ENCODE assay signal across 12 cellular contexts in the genomic region with DNA sequence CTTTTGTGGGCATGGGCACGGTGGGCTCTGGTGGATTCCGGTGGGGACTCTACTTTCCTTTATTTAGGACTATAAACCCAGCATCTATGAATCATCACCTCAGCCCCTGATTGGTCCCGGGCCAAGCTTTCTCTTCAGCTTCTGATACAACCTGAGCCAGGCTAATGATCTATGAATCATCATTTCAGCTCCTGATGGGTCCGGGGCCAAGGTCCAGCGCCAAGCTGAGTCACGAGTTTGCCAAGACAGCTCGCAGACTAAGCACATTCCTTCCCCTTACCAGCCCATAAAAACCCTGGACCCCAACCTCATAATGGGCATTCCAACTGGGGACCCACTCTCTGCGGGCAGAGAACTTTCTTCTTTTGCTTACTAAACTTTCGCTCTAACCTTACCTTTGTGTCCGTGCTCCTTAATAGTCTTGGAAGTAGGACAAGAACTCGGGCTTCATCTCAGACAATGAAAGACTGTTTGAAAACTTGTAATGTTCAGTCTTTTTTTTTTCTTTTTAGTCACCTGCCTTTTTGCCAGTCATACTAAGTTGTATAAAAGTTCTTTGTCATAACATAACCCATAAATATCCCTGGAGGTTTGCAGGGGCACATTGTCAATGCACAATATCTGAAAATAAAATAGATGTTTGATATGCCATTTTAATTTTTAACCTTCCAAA.
DNase-seq lines count a peak whose midpoint lies in the region; ATAC-seq, FAIRE-seq and TF ChIP-seq lines count a peak whose summit lies in the region.
"Had no signal": no experiment of that assay in that cellular context is flagged by ENCODE, and none has a peak within 500 bp of the region (broad histone marks: within the 10 kb centered on the region; RNA-seq: fewer than 3 reads in every experiment).

No MANE protein-coding gene starts in this region.

- peak; percentile 66 to 95 for DNase-seq in A549 (ENCODE audit: low read depth in 1 of 2, low spot score in 1 of 2)
- DNase-seq in HT1080 (ENCODE audit: low read depth): peak; percentile 94
- DNase-seq in amniotic stem cell (lab: John Stamatoyannopoulos, UW): peak; percentile 28
- DNase-seq in kidney: no peak
- DNase-seq in stimulated activated naive CD4-positive, alpha-beta T cell treated with Interleukin-2 at 50 U/mL for 16 hours (lab: John Stamatoyannopoulos, UW): no peak
- no peak for DNase-seq in activated CD4-positive, CD25-positive, alpha-beta regulatory T cell treated with anti-CD3 and anti-CD28 coated beads, Interleukin-2, amount 50 U/mL, for 72 hours
- no peak for DNase-seq in activated effector memory CD4-positive, alpha-beta T cell treated with Interleukin-2 at 50 U/mL for 16 hours
- DNase-seq in mesendoderm: no peak
- DNase-seq: activated CD4-positive, alpha-beta T cell treated with anti-CD3 and anti-CD28 coated beads, Interleukin-2, amount 50 U/mL, for 48 hours; amygdala; NCI-H1048; upper lobe of left lung had no signal

- ATAC-seq in A549: peak; percentile 97 to 98

- H2BK120ac ChIP-seq in mesendoderm (ENCODE audit: low read depth, low read length): no peak overlapping the region

- H3K9ac ChIP-seq in kidney (ENCODE audit: low read length in 2 of 2): no peak overlapping the region
- no peak overlapping the region for H3K9ac ChIP-seq in mesendoderm (ENCODE audit: low read length)

- peaks cover 48% of the 10 kb centered on the region for H3K4me1 ChIP-seq in A549
- no peaks in the 10 kb centered on the region for H3K4me1 ChIP-seq in kidney (ENCODE audit: control insufficient read depth in 1 of 2, insufficient read depth in 1 of 2, low read depth in 1 of 2, low read length in 2 of 2)
- no peaks in the 10 kb centered on the region for H3K4me1 ChIP-seq in mesendoderm (ENCODE audit: control insufficient read depth, low read depth, low read length)
- H3K4me1 ChIP-seq: upper lobe of left lung had no signal

- H3K4me2 ChIP-seq in A549 (peak overlapping the region; percentile 69), mesendoderm (ENCODE audit: low read length) (no peak overlapping the region)

- no peak overlapping the region for H3K18ac ChIP-seq in mesendoderm (ENCODE audit: low read length)

- no peak overlapping the region for H2BK5ac ChIP-seq in mesendoderm (ENCODE audit: low read length)

- TF ChIP-seq EP300 in A549 (IDR thresholded peaks at IDR 0.05): peak in 1 of 2 experiments; percentile 47; a peak in 2 of 5 replicates

- no peak overlapping the region for H4K8ac ChIP-seq in mesendoderm (ENCODE audit: low read depth, low read length)

- H3K79me1 ChIP-seq in mesendoderm (ENCODE audit: low read length): no peaks in the 10 kb centered on the region

- H3K79me2 ChIP-seq in mesendoderm (ENCODE audit: control insufficient read depth, insufficient read depth, low read length): no peaks in the 10 kb centered on the region

- no peaks in the 10 kb centered on the region for H3K9me3 ChIP-seq in A549
- no peaks in the 10 kb centered on the region for H3K9me3 ChIP-seq in kidney (ENCODE audit: control insufficient read depth in 1 of 2, low read length in 2 of 2)
- H3K9me3 ChIP-seq: upper lobe of left lung had no signal

- 1% methylated on average over 10 of the region's 11 CpGs for WGBS in A549 (ENCODE audit: missing lambda C conversion rate)
- no CpG with 5 or more reads among the region's 11 CpGs for WGBS in mesendoderm (ENCODE audit: extremely low coverage, insufficient coverage, low lambda C conversion rate)

- intact Hi-C loops in kidney (cut with DNase I): no loop called here

- no peak overlapping the region for H3K56ac ChIP-seq in mesendoderm (ENCODE audit: low read length)

- POLR2A ChIA-PET in A549 (lab: Yijun Ruan, JAX): interaction anchor here (1.6 kb wide), 1 partner anchor 10 kb away, joined by 26 read pairs; no protein-coding TSS in a partner anchor

- H3K36me3 ChIP-seq in kidney (ENCODE audit: control insufficient read depth in 1 of 2, insufficient read depth in 2 of 2, low read length in 2 of 2): no peaks in the 10 kb centered on the region
- no peaks in the 10 kb centered on the region for H3K36me3 ChIP-seq in mesendoderm (ENCODE audit: control insufficient read depth, insufficient read depth, low read length)
- H3K36me3 ChIP-seq: upper lobe of left lung had no signal

- TF ChIP-seq RAD21 in A549 (conservative IDR thresholded peaks at IDR 0.05 in 1 of 2, IDR thresholded peaks at IDR 0.05 in 1 of 2): peak in 1 of 2 experiments; percentile 28; a peak in 3 of 5 replicates

- TF ChIP-seq POLR2A in A549 (IDR thresholded peaks at IDR 0.05; ENCODE audit: low read length): no peak

- no peak overlapping the region for H3K4ac ChIP-seq in mesendoderm (ENCODE audit: low read depth, low read length)

- TF ChIP-seq CTCF in A549 (IDR thresholded peaks at IDR 0.05) (no peak), kidney (IDR thresholded peaks at IDR 0.05; ENCODE audit: borderline replicate concordance, extremely low read depth, insufficient read depth) (no peak)

- CTCF ChIA-PET in A549 (lab: Yijun Ruan, JAX): no interaction called here

- peak overlapping the region; percentile 80 to 87 for H3K27ac ChIP-seq in A549
- H3K27ac ChIP-seq in kidney (ENCODE audit: low read depth in 2 of 2, low read length in 2 of 2): peak overlapping the region; percentile 48 to 65
- no peak overlapping the region for H3K27ac ChIP-seq in mesendoderm (ENCODE audit: low read depth, low read length)
- H3K27ac ChIP-seq: upper lobe of left lung had no signal

- FAIRE-seq in A549 (lab: Jason Lieb, UNC): no peak
- FAIRE-seq in kidney (lab: Jason Lieb, UNC): no peak

- no peak overlapping the region for H2BK15ac ChIP-seq in mesendoderm (replicated peaks; ENCODE audit: low read depth)

- H4K5ac ChIP-seq in mesendoderm (ENCODE audit: low read length): no peak overlapping the region

- H3K4me3 ChIP-seq in A549 (peak overlapping the region; percentile 19; the same call in 2 of the 3 replicates), kidney (ENCODE audit: low read length in 2 of 2) (no peak overlapping the region), mesendoderm (ENCODE audit: low read length) (no peak overlapping the region)
- H3K4me3 ChIP-seq: upper lobe of left lung had no signal

- H3K27me3 ChIP-seq in mesendoderm (ENCODE audit: insufficient read depth, low read length, poor library complexity): no peaks in the 10 kb centered on the region
- H3K27me3 ChIP-seq: upper lobe of left lung had no signal

- no peak overlapping the region for H2AK5ac ChIP-seq in mesendoderm (ENCODE audit: low read length)

- H3K23ac ChIP-seq in mesendoderm (ENCODE audit: low read length): no peak overlapping the region

TF ChIP-seq in A549, 52 proteins besides CTCF, POLR2A, EP300 and RAD21:
- TF ChIP-seq NFE2L2 (conservative IDR thresholded peaks at IDR 0.05; ENCODE audit: low read length): 0 out of 2 replicates have a peak, but pooled peaks have one; percentile 19
- peak; percentile 33 to 65; a peak in 3 of 5 replicates for TF ChIP-seq JUN (IDR thresholded peaks at IDR 0.05)
- peak; percentile 85 for TF ChIP-seq FOSL2 (IDR thresholded peaks at IDR 0.05)
- TF ChIP-seq FOSL2 (CRISPR knock-in tag; IDR thresholded peaks at IDR 0.05): peak; percentile 97
- TF ChIP-seq JUNB (IDR thresholded peaks at IDR 0.05): peak; percentile 82
- TF ChIP-seq, protein P1, sequence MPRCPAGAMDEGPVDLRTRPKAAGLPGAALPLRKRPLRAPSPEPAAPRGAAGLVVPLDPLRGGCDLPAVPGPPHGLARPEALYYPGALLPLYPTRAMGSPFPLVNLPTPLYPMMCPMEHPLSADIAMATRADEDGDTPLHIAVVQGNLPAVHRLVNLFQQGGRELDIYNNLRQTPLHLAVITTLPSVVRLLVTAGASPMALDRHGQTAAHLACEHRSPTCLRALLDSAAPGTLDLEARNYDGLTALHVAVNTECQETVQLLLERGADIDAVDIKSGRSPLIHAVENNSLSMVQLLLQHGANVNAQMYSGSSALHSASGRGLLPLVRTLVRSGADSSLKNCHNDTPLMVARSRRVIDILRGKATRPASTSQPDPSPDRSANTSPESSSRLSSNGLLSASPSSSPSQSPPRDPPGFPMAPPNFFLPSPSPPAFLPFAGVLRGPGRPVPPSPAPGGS (IDR thresholded peaks at IDR 0.05): no peak
- peak; percentile 75; the same call in 1 of the 2 replicates for TF ChIP-seq GATA3 (IDR thresholded peaks at IDR 0.05; ENCODE audit: borderline replicate concordance)
- peak; percentile 94 for TF ChIP-seq MAFK (IDR thresholded peaks at IDR 0.05; ENCODE audit: partially characterized antibody)
- peak in 1 of 2 experiments; percentile 23; a peak in 1 of 4 replicates for TF ChIP-seq CEBPB (IDR thresholded peaks at IDR 0.05)
- TF ChIP-seq BHLHE40 (IDR thresholded peaks at IDR 0.05; ENCODE audit: low read depth, low read length): no peak
TF ChIP-seq in A549: peak in this region for 7.

Comparison
In these comparisons a context has a peak if more than half of its experiments do, and no peak if none do; other contexts are left out.
1. DNase-seq: peak in A549 (2 of 2), HT1080 (single experiment) and amniotic stem cell (single experiment); none in kidney (single experiment), stimulated activated naive CD4-positive, alpha-beta T cell treated with Interleukin-2 at 50 U/mL for 16 hours (single experiment), activated CD4-positive, CD25-positive, alpha-beta regulatory T cell treated with anti-CD3 and anti-CD28 coated beads, Interleukin-2, amount 50 U/mL, for 72 hours (single experiment), activated effector memory CD4-positive, alpha-beta T cell treated with Interleukin-2 at 50 U/mL for 16 hours (single experiment) and mesendoderm (single experiment).